1 cellular context compared by ENCODE assay signal in the genomic region with DNA sequence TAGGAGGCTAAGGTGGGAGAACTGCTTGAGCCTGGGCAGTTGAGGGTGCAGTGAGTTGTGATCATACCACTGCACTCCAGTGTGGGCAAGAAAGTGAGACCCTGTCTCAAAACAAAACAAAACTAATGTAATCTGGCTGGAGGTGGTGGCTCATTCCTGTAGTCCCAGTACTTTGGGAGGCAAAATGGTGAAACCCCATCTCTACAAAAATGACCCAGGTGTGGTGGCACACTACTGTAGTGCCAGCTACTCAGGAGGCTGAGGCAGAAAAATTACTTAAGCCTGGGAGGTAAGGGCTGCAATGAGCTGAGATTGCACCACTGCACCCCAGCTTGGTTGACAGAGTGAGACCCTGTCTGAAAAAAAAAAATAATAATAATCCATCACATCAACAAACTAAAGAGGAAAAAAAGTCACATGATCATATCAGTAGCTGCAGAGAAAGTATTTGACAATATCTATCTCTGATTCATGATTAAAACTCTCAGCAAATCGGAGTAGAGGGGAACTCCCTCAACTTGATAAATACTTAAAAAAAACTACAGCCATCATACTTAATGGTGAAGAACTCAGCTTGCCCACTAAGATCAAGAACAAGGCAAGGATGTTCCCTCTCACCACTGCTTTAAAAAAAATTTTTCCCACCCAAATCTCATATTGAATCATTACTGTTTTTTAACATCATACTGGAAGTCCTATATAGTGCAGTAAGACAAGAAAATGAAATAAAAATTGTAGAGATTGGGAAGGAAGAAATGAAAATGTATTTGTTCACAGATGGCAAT.
TF ChIP-seq lines count a peak whose summit lies in the region.

No MANE protein-coding gene starts in this region.

TF ChIP-seq in K562, 482 proteins besides CTCF, POLR2A, EP300 and RAD21:
- TF ChIP-seq TFE3 (CRISPR knock-in tag; IDR thresholded peaks at IDR 0.05) = peak; percentile 68
- no peak for TF ChIP-seq ZNF740 (CRISPR knock-in tag; IDR thresholded peaks at IDR 0.05)
- TF ChIP-seq ZNF740 (tag; IDR thresholded peaks at IDR 0.05) = no peak
